ENCODE assay signal across 1 cellular context in genomic region chr15:58118272-58118671, GRCh38.
TF ChIP-seq lines count a peak whose summit lies in the region.

No MANE protein-coding gene starts in this region.

TF ChIP-seq in GM23338, 12 proteins besides CTCF, POLR2A, EP300 and RAD21 (continued from another document):
- TF ChIP-seq ZNF462 (CRISPR knock-in tag; IDR thresholded peaks at IDR 0.05), result no peak
- TF ChIP-seq EZH2 (IDR thresholded peaks at IDR 0.05; ENCODE audit: low read depth, unreplicated experiment), result no peak
- TF ChIP-seq ETS1 (IDR thresholded peaks at IDR 0.05), result no peak
- no peak for TF ChIP-seq ZNF114 (CRISPR knock-in tag; IDR thresholded peaks at IDR 0.05)
- TF ChIP-seq NANOG (IDR thresholded peaks at IDR 0.05; ENCODE audit: borderline replicate concordance), result no peak
- no peak for TF ChIP-seq JUNB (IDR thresholded peaks at IDR 0.05; ENCODE audit: unreplicated experiment)
- no peak for TF ChIP-seq EZH2phosphoT487 (IDR thresholded peaks at IDR 0.05; ENCODE audit: unreplicated experiment)
